ENCODE assay signal across 12 cellular contexts in genomic region chr1:181139631-181140051, GRCh38. TPM values are rescaled to one million over a fixed set of nuclear protein-coding genes. Genes with fewer than 3 reads are reported as not detected.
DNase-seq lines count a peak whose midpoint lies in the region; TF ChIP-seq lines count a peak whose summit lies in the region.
"Had no signal": no experiment of that assay in that cellular context is flagged by ENCODE, and none has a peak within 500 bp of the region (broad histone marks: within the 10 kb centered on the region; RNA-seq: fewer than 3 reads in every experiment).

No MANE protein-coding gene starts in this region.

- H3K27me3 ChIP-seq in AG04450 (ENCODE audit: control insufficient read depth, insufficient read depth, low read length) (no peaks in the 10 kb centered on the region), hepatocyte (no peaks in the 10 kb centered on the region)
- H3K27me3 ChIP-seq: transverse colon had no signal

- CTCF ChIA-PET in AG04450 (lab: Charles Lee), result interaction anchor here (0.9 to 5.1 kb wide), 5 partner anchors 11 to 662 kb away, joined by 3 to 55 read pairs (median 3); no protein-coding TSS in a partner anchor

- peaks cover 16% of the 10 kb centered on the region for H3K4me1 ChIP-seq in hepatocyte (ENCODE audit: insufficient read depth)

- H3K27me3 Mint-ChIP-seq in type B pancreatic cell, result peaks cover 20% of the 10 kb centered on the region
- H3K27me3 Mint-ChIP-seq: activated T-cell treated with anti-CD3 and anti-CD28 coated beads, Interleukin-2, amount 50 U/mL, for 24 hours; memory B cell had no signal

- no peaks in the 10 kb centered on the region for H3K36me3 Mint-ChIP-seq in type B pancreatic cell
- H3K36me3 Mint-ChIP-seq: memory B cell had no signal

- no peaks in the 10 kb centered on the region for H3K79me2 ChIP-seq in hepatocyte

- H3K9me2 ChIP-seq in hepatocyte (replicated peaks; ENCODE audit: insufficient read depth), result no peaks in the 10 kb centered on the region

- 71% methylated on average over 5 of the region's 5 CpGs for WGBS in hepatocyte (ENCODE audit: low lambda C conversion rate, missing lambda C conversion rate)

- POLR2A ChIA-PET in AG04450 (lab: Yijun Ruan, JAX), result interaction anchor here (2.3 to 5.1 kb wide), 4 partner anchors 27 to 51 kb away, joined by 7 to 82 read pairs (median 22); partner anchors contain the start of gene IER5

- no peak overlapping the region for H2AFZ ChIP-seq in hepatocyte

- peaks cover 36% of the 10 kb centered on the region for H3K4me1 Mint-ChIP-seq in type B pancreatic cell (ENCODE audit: unreplicated experiment)

- H3K27ac Mint-ChIP-seq in type B pancreatic cell, result no peak overlapping the region

- no peak overlapping the region for H3K4me2 ChIP-seq in hepatocyte

- TF ChIP-seq CTCF in AG04450 (IDR thresholded peaks at IDR 0.05; ENCODE audit: low read depth, low read length), result no peak
- TF ChIP-seq CTCF in fibroblast of the aortic adventitia (IDR thresholded peaks at IDR 0.05; ENCODE audit: insufficient read depth, low read length), result no peak
- no peak for TF ChIP-seq CTCF in type B pancreatic cell (conservative IDR thresholded peaks at IDR 0.05)
- TF ChIP-seq CTCF in hepatocyte (IDR thresholded peaks at IDR 0.05; ENCODE audit: poor library complexity), result no peak

- no peaks in the 10 kb centered on the region for H4K20me1 ChIP-seq in hepatocyte (ENCODE audit: insufficient read depth, poor library complexity, severe bottlenecking)

- H3K4me3 ChIP-seq in AG04450 (ENCODE audit: low read depth, low read length), result no peak overlapping the region
- no peak overlapping the region for H3K4me3 ChIP-seq in fibroblast of the aortic adventitia (ENCODE audit: low read depth, low read length)
- no peak overlapping the region for H3K4me3 ChIP-seq in hepatocyte
- H3K4me3 ChIP-seq: transverse colon had no signal

- no peaks in the 10 kb centered on the region for H3K36me3 ChIP-seq in hepatocyte (replicated peaks; ENCODE audit: insufficient read depth, low read depth)
- H3K36me3 ChIP-seq: transverse colon had no signal

- H3K9me3 ChIP-seq in AG04450 (ENCODE audit: control insufficient read depth, insufficient read depth, low read length) (no peaks in the 10 kb centered on the region; the same call in 1 of the 2 replicates), hepatocyte (ENCODE audit: low read depth) (no peaks in the 10 kb centered on the region)
- H3K9me3 ChIP-seq: transverse colon had no signal

- no peaks in the 10 kb centered on the region for H3K9me3 Mint-ChIP-seq in type B pancreatic cell
- H3K9me3 Mint-ChIP-seq: activated T-cell treated with anti-CD3 and anti-CD28 coated beads, Interleukin-2, amount 50 U/mL, for 24 hours; memory B cell had no signal

- H3K27ac ChIP-seq in AG04450 (ENCODE audit: low read depth, low read length) (peak overlapping the region; percentile 61), hepatocyte (no peak overlapping the region)
- H3K27ac ChIP-seq: transverse colon had no signal

- no peak overlapping the region for H3K4me3 Mint-ChIP-seq in type B pancreatic cell
- H3K4me3 Mint-ChIP-seq: memory B cell had no signal

- DNase-seq in AG04450 (ENCODE audit: low read depth, low spot score) (no peak), EH (ENCODE audit: low read depth) (peak; percentile 80), T1000 (lab: John Stamatoyannopoulos, UW) (peak; percentile 57), fibroblast of the aortic adventitia (ENCODE audit: low read depth) (peak; percentile 54), type B pancreatic cell (ENCODE audit: extremely low spot score, unreplicated experiment) (no peak), NCI-H2227 treated with DMSO at 0.1 percent for 48 hours (lab: John Stamatoyannopoulos, UW) (no peak), hepatocyte (ENCODE audit: low spot score) (no peak), NCI-H2081 treated with DMSO at 0.1 percent for 48 hours (lab: John Stamatoyannopoulos, UW) (no peak)
- DNase-seq: activated T-cell treated with anti-CD3 and anti-CD28 coated beads, Interleukin-2, amount 50 U/mL, for 24 hours; NCI-H2029 treated with DMSO at 0.1 percent for 48 hours; transverse colon had no signal

RNA-seq across cellular contexts. Expression of gene IER5, which starts 51.1 kb away (rescaled TPM):
- polyA plus RNA-seq in AG04450 (2011; rRNA removed) (20.4 and 20.7 TPM in 2 replicates), hepatocyte (18.2 and 23.1 TPM in 2 replicates)
- 26.6 and 31.9 TPM in 2 replicates for polyA minus RNA-seq in AG04450 (2011; rRNA and poly(A)+ RNA removed)
- total RNA-seq in fibroblast of the aortic adventitia (ENCODE audit: low replicate concordance) (12.3 and 14.7 TPM in 2 replicates), type B pancreatic cell (ENCODE audit: low replicate concordance) (16.6 and 27.7 TPM in 2 replicates), hepatocyte (13.0 and 16.6 TPM in 2 replicates)

Comparison
In these comparisons a context has a peak if more than half of its experiments do, and no peak if none do; other contexts are left out.
1. DNase-seq: peak in EH (single experiment), T1000 (single experiment) and fibroblast of the aortic adventitia (single experiment); none in AG04450 (single experiment), type B pancreatic cell (single experiment), NCI-H2227 treated with DMSO at 0.1 percent for 48 hours (single experiment), hepatocyte (single experiment) and NCI-H2081 treated with DMSO at 0.1 percent for 48 hours (single experiment).